ENCODE assay signal across 8 cellular contexts in genomic region chr16:28984619-28985135, GRCh38. TPM values are rescaled to one million over a fixed set of nuclear protein-coding genes. Genes with fewer than 3 reads are reported as not detected.
DNase-seq lines count a peak whose midpoint lies in the region; ATAC-seq lines count a peak whose summit lies in the region.

TSS of gene LAT (plus strand) at chr16:28985052. CDS start at chr16:28985418, 366 bp downstream.

- H3K27me3 Mint-ChIP-seq in T-cell, result no peaks in the 10 kb centered on the region

- H3K27ac Mint-ChIP-seq in T-cell, result peak within 1 kb of the TSS; percentile 97 to 98

- ATAC-seq in GM19463 (IDR thresholded peaks at IDR 0.05; ENCODE audit: unreplicated experiment), result peak; percentile 67
- peak; percentile 81 to 84 (median 84) for ATAC-seq in T-cell (replicated peaks in 1 of 4)
- ATAC-seq in GM18520 (IDR thresholded peaks at IDR 0.05; ENCODE audit: unreplicated experiment), result no peak

- H3K36me3 Mint-ChIP-seq in T-cell, result peaks cover 47% of the 10 kb centered on the region

- POLR2A ChIA-PET in T-cell (lab: Charles Lee), result interaction anchor here (0.6 to 0.9 kb wide), 7 partner anchors 11 to 1674 kb away, joined by 3 to 12 read pairs (median 3); no protein-coding TSS in a partner anchor

- H3K9me3 Mint-ChIP-seq in T-cell, result peaks cover 0 to 6% (median 5%) of the 10 kb centered on the region in 3 donors

- DNase-seq in T-cell (peak; percentile 68 to 90 (median 80)), NCI-H226 (no peak), islet precursor cell (no peak), NCI-H345 treated with DMSO at 0.1 percent for 48 hours (lab: John Stamatoyannopoulos, UW; ENCODE audit: unreplicated experiment) (no peak)
- DNase-seq in activated naive CD4-positive, alpha-beta T cell treated with anti-CD3 and anti-CD28 coated beads, Interleukin-2, amount 50 U/mL, for 16 hours, result peak; percentile 73
- peak; percentile 85 for DNase-seq in stimulated activated CD4-positive, alpha-beta T cell treated with anti-CD3 and anti-CD28 coated beads, Interleukin-15, amount 100 ng/mL, for 24 hours

- CTCF ChIA-PET in T-cell (lab: Charles Lee), result interaction anchor here (0.6 to 1.2 kb wide), 3 partner anchors 8 to 954 kb away, joined by 3 read pairs; partner anchors contain the start of gene NFATC2IP (in 1 of the 2)

- H3K4me1 Mint-ChIP-seq in T-cell, result peaks cover 46 to 62% (median 54%) of the 10 kb centered on the region in 3 donors

- peak within 1 kb of the TSS; percentile 95 to 99 (median 99) for H3K4me3 Mint-ChIP-seq in T-cell

RNA-seq across cellular contexts. Expression of gene LAT, which starts in this region (rescaled TPM):
- total RNA-seq in T-cell, result 100 to 1,000 TPM; 237 to 440 (median 378) TPM

Comparison
In these comparisons a context has a peak if more than half of its experiments do, and no peak if none do; other contexts are left out.
1. DNase-seq: peak in T-cell (34 of 34), activated naive CD4-positive, alpha-beta T cell treated with anti-CD3 and anti-CD28 coated beads, Interleukin-2, amount 50 U/mL, for 16 hours (single experiment) and stimulated activated CD4-positive, alpha-beta T cell treated with anti-CD3 and anti-CD28 coated beads, Interleukin-15, amount 100 ng/mL, for 24 hours (single experiment); none in NCI-H226 (single experiment), islet precursor cell (single experiment) and NCI-H345 treated with DMSO at 0.1 percent for 48 hours (single experiment).